Comparison of ENCODE assay signal across 16 cellular contexts in genomic region chr12:120800665-120801064, GRCh38.
DNase-seq lines count a peak whose midpoint lies in the region; ATAC-seq and TF ChIP-seq lines count a peak whose summit lies in the region.
"Had no signal": no experiment of that assay in that cellular context is flagged by ENCODE, and none has a peak within 500 bp of the region (broad histone marks: within the 10 kb centered on the region; RNA-seq: fewer than 3 reads in every experiment).

No MANE protein-coding gene starts in this region.

- no peak overlapping the region for H3K4me3 ChIP-seq in neutrophil (ENCODE audit: low read depth in 1 of 2, low read length in 1 of 2)

- intact Hi-C loops in activated T-helper 2 cell treated with anti-CD3 and anti-CD28 coated beads, Interferon-gamma antibody, Interleukin-2, Interleukin-4, amounts not matched to agents 10 μg/mL and 5 μg/mL and 100 μg/mL, durations not matched to agents 14 hours and 24 hours and 36 hours (cut with micrococcal nuclease), result loop anchor here (2.0 kb wide), 1 partner anchor 20 kb away; no protein-coding TSS in a partner anchor

- H3K9me3 ChIP-seq in neutrophil, result no peaks in the 10 kb centered on the region

- no peak overlapping the region for H3K4me3 Mint-ChIP-seq in activated T-helper 2 cell treated with anti-CD3 and anti-CD28 coated beads, Interferon-gamma antibody, Interleukin-2, Interleukin-4, amounts not matched to agents 10 μg/mL and 5 μg/mL and 100 μg/mL, durations not matched to agents 14 hours and 24 hours and 36 hours (ENCODE audit: low read depth)
- H3K4me3 Mint-ChIP-seq: brain had no signal

- H3K27me3 ChIP-seq in neutrophil, result no peaks in the 10 kb centered on the region

- H3K27me3 Mint-ChIP-seq in activated T-helper 2 cell treated with anti-CD3 and anti-CD28 coated beads, Interferon-gamma antibody, Interleukin-2, Interleukin-4, amounts not matched to agents 10 μg/mL and 5 μg/mL and 100 μg/mL, durations not matched to agents 14 hours and 24 hours and 36 hours (ENCODE audit: low read depth), result no peaks in the 10 kb centered on the region
- H3K27me3 Mint-ChIP-seq: brain, progenitor cell of endocrine pancreas had no signal

- peaks cover 46% of the 10 kb centered on the region for H3K36me3 Mint-ChIP-seq in activated T-helper 2 cell treated with anti-CD3 and anti-CD28 coated beads, Interferon-gamma antibody, Interleukin-2, Interleukin-4, amounts not matched to agents 10 μg/mL and 5 μg/mL and 100 μg/mL, durations not matched to agents 14 hours and 24 hours and 36 hours (ENCODE audit: low read depth)

- no peak for DNase-seq in activated CD4-positive, CD25-positive, alpha-beta regulatory T cell treated with anti-CD3 and anti-CD28 coated beads, Interleukin-2, amount 50 U/mL, for 72 hours
- DNase-seq in activated T-helper 2 cell treated with anti-CD3 and anti-CD28 coated beads, Interferon-gamma antibody, Interleukin-2, Interleukin-4, amounts not matched to agents 10 μg/mL and 5 μg/mL and 100 μg/mL, durations not matched to agents 14 hours and 24 hours and 36 hours (ENCODE audit: low spot score), result no peak
- DNase-seq in NCI-H2107 treated with DMSO at 0.1 percent for 48 hours (lab: John Stamatoyannopoulos, UW; ENCODE audit: unreplicated experiment) (no peak), NCI-H1694 treated with DMSO at 0.1 percent for 48 hours (lab: John Stamatoyannopoulos, UW) (no peak), NCI-H146 (lab: John Stamatoyannopoulos, UW) (no peak)
- DNase-seq: 8988T; DMS79 treated with DMSO at 0.1 percent for 48 hours; NCI-H2029 treated with DMSO at 0.1 percent for 48 hours; NCI-H524 treated with DMSO at 0.1 percent for 48 hours; stimulated activated CD4-positive, alpha-beta T cell treated with anti-CD3 and anti-CD28 coated beads, Interleukin-12 subunit alpha, Interleukin-12 subunit beta, amount 100 ng/mL, for 4 hours had no signal

- peaks cover 61% of the 10 kb centered on the region for H3K4me1 Mint-ChIP-seq in activated T-helper 2 cell treated with anti-CD3 and anti-CD28 coated beads, Interferon-gamma antibody, Interleukin-2, Interleukin-4, amounts not matched to agents 10 μg/mL and 5 μg/mL and 100 μg/mL, durations not matched to agents 14 hours and 24 hours and 36 hours (ENCODE audit: low read depth)

- peak; percentile 44 to 68 for ATAC-seq in activated CD4-positive, CD25-positive, alpha-beta regulatory T cell treated with anti-CD3 and anti-CD28 coated beads, Interleukin-2, amount 50 U/mL, for 24 hours
- peak; percentile 39 for ATAC-seq in HG03108 (IDR thresholded peaks at IDR 0.05; ENCODE audit: unreplicated experiment)

- no peaks in the 10 kb centered on the region for H3K36me3 ChIP-seq in neutrophil

- peak overlapping the region; percentile 42 for H3K27ac Mint-ChIP-seq in activated T-helper 2 cell treated with anti-CD3 and anti-CD28 coated beads, Interferon-gamma antibody, Interleukin-2, Interleukin-4, amounts not matched to agents 10 μg/mL and 5 μg/mL and 100 μg/mL, durations not matched to agents 14 hours and 24 hours and 36 hours

- peak overlapping the region; percentile 6 for H3K27ac ChIP-seq in neutrophil
- H3K27ac ChIP-seq: C4-2B had no signal

- no peaks in the 10 kb centered on the region for H3K4me1 ChIP-seq in neutrophil (ENCODE audit: control insufficient read depth in 1 of 2, insufficient read depth in 1 of 2, low read depth in 1 of 2, low read length in 1 of 2)

- peaks cover 25% of the 10 kb centered on the region for H3K9me3 Mint-ChIP-seq in activated T-helper 2 cell treated with anti-CD3 and anti-CD28 coated beads, Interferon-gamma antibody, Interleukin-2, Interleukin-4, amounts not matched to agents 10 μg/mL and 5 μg/mL and 100 μg/mL, durations not matched to agents 14 hours and 24 hours and 36 hours

- no peak for TF ChIP-seq CTCF in neutrophil (IDR thresholded peaks at IDR 0.05)
